In the genomic region with DNA sequence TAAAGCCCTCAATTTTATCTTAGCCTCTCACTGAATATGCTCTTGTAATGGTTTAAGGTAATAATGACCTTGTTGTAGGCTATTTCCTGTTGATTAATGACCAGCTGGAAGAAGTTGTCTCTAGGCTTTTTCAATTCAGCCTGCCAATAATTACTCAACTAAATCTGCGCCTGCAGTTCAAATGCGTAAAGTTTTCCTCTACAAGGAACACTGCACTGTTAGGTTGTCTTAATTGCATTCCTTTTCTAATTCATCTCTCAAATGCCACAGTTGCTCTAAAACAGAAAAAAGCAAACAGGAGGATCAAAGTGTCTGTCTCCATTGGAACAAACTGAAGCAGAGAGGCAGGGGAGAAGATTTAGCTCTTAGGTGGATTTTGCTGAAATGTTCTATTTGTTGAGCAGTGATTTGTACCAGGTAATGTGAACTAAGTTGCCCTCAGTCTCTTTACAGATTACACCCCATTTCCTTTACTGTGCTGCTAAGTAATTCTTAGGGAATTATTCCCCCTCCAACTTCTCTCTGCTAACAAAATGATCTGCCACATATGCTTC, we compare ENCODE assay signal across 12 cellular contexts.
DNase-seq lines count a peak whose midpoint lies in the region; ATAC-seq, FAIRE-seq and TF ChIP-seq lines count a peak whose summit lies in the region.
"Had no signal": no experiment of that assay in that cellular context is flagged by ENCODE, and none has a peak within 500 bp of the region (broad histone marks: within the 10 kb centered on the region; RNA-seq: fewer than 3 reads in every experiment).

No MANE protein-coding gene starts in this region.

- H3K4me3 ChIP-seq in kidney (ENCODE audit: low read length in 2 of 2) (peak overlapping the region; percentile 23 to 40), trophoblast cell (ENCODE audit: low read depth, low read length) (no peak overlapping the region)

- no peak overlapping the region for H4K12ac ChIP-seq in trophoblast cell (ENCODE audit: low read depth, low read length)

- ATAC-seq in WTC11 = no peak
- no peak for ATAC-seq in GM18909 (IDR thresholded peaks at IDR 0.05; ENCODE audit: poor library complexity, unreplicated experiment)
- no peak for ATAC-seq in activated CD4-positive, alpha-beta T cell treated with anti-CD3 and anti-CD28 coated beads for 36 hours
- no peak for ATAC-seq in GM19351 (IDR thresholded peaks at IDR 0.05; ENCODE audit: unreplicated experiment)

- no peaks in the 10 kb centered on the region for H3K9me3 ChIP-seq in kidney (ENCODE audit: control insufficient read depth in 1 of 2, low read length in 2 of 2)
- no peaks in the 10 kb centered on the region for H3K9me3 ChIP-seq in trophoblast cell (ENCODE audit: insufficient read depth, low read depth, low read length)

- CTCF ChIA-PET in WTC11 (lab: Charles Lee) = interaction anchor here (1.3 kb wide), 1 partner anchor 18 kb away, joined by 7 read pairs; no protein-coding TSS in a partner anchor
- CTCF ChIA-PET in activated CD4-positive, alpha-beta T cell treated with anti-CD3 and anti-CD28 coated beads for 36 hours (lab: Charles Lee) = interaction anchor here (0.9 to 1.5 kb wide), 2 partner anchors 10 to 19 kb away, joined by 3 to 6 read pairs; no protein-coding TSS in a partner anchor

- H3K27ac Mint-ChIP-seq in WTC11 = peak overlapping the region; percentile 99
- H3K27ac Mint-ChIP-seq in activated CD4-positive, alpha-beta T cell treated with anti-CD3 and anti-CD28 coated beads for 36 hours = no peak overlapping the region

- no peak overlapping the region for H2BK5ac ChIP-seq in trophoblast cell (ENCODE audit: low read depth, low read length, poor library complexity)

- no peak overlapping the region for H2BK12ac ChIP-seq in trophoblast cell (ENCODE audit: low read length)

- H3K36me3 Mint-ChIP-seq in WTC11 = peaks cover 9% of the 10 kb centered on the region
- no peaks in the 10 kb centered on the region for H3K36me3 Mint-ChIP-seq in activated CD4-positive, alpha-beta T cell treated with anti-CD3 and anti-CD28 coated beads for 36 hours (ENCODE audit: low read depth)

- no peak for TF ChIP-seq CTCF in WTC11 (IDR thresholded peaks at IDR 0.05)
- no peak for TF ChIP-seq CTCF in kidney (IDR thresholded peaks at IDR 0.05; ENCODE audit: borderline replicate concordance, extremely low read depth, insufficient read depth)

- H3K4me1 Mint-ChIP-seq in WTC11 = peaks cover 48% of the 10 kb centered on the region
- no peaks in the 10 kb centered on the region for H3K4me1 Mint-ChIP-seq in activated CD4-positive, alpha-beta T cell treated with anti-CD3 and anti-CD28 coated beads for 36 hours

- H4K91ac ChIP-seq in trophoblast cell (ENCODE audit: low read depth, low read length) = no peak overlapping the region

- H3K4me1 ChIP-seq in kidney (ENCODE audit: control insufficient read depth in 1 of 2, insufficient read depth in 1 of 2, low read depth in 1 of 2, low read length in 2 of 2) = peaks cover 5 to 12% of the 10 kb centered on the region in 2 donors
- H3K4me1 ChIP-seq in trophoblast cell (ENCODE audit: control insufficient read depth in 1 of 2, insufficient read depth in 2 of 2, low read length in 2 of 2) = peaks cover 7 to 22% of the 10 kb centered on the region in 2 experiments

- H3K9ac ChIP-seq in kidney (ENCODE audit: low read length in 2 of 2) (no peak overlapping the region), trophoblast cell (ENCODE audit: low read length) (no peak overlapping the region)

- H3K27ac ChIP-seq in kidney (ENCODE audit: low read depth in 2 of 2, low read length in 2 of 2) = peak overlapping the region; percentile 60 to 90
- H3K27ac ChIP-seq in trophoblast cell (ENCODE audit: low read depth, low read length) = peak overlapping the region; percentile 64

- H4K8ac ChIP-seq in trophoblast cell (ENCODE audit: low read depth, low read length) = no peak overlapping the region

- H3K18ac ChIP-seq in trophoblast cell (ENCODE audit: low read length) = no peak overlapping the region

- no peak overlapping the region for H2AK5ac ChIP-seq in trophoblast cell (ENCODE audit: low read length)

- no peak overlapping the region for H3K14ac ChIP-seq in trophoblast cell (ENCODE audit: low read length)

- H3K27me3 ChIP-seq in trophoblast cell (ENCODE audit: insufficient read depth, low read length) = no peaks in the 10 kb centered on the region

- no peak overlapping the region for H3K4ac ChIP-seq in trophoblast cell (ENCODE audit: low read depth, low read length)

- WGBS in trophoblast cell (ENCODE audit: extremely low coverage, insufficient coverage, insufficient read length) = no CpG with 5 or more reads among the region's 2 CpGs

- H3K9me3 Mint-ChIP-seq in WTC11 = peaks cover 10% of the 10 kb centered on the region
- peaks cover 2% of the 10 kb centered on the region for H3K9me3 Mint-ChIP-seq in activated CD4-positive, alpha-beta T cell treated with anti-CD3 and anti-CD28 coated beads for 36 hours (ENCODE audit: low read depth)

- H3K4me2 ChIP-seq in trophoblast cell (ENCODE audit: low read length) = no peak overlapping the region

- intact Hi-C loops in kidney (cut with DNase I) = no loop called here
- intact Hi-C loops in activated CD4-positive, alpha-beta T cell treated with anti-CD3 and anti-CD28 coated beads for 36 hours (cut with DNase I, micrococcal nuclease) = no loop called here

- no peak overlapping the region for H3K23ac ChIP-seq in trophoblast cell (ENCODE audit: low read length)

- H2BK120ac ChIP-seq in trophoblast cell (ENCODE audit: insufficient read depth, low read length, poor library complexity) = no peak overlapping the region

- H3K79me2 ChIP-seq in trophoblast cell (ENCODE audit: control insufficient read depth, insufficient read depth, low read length, poor library complexity) = peaks cover 2% of the 10 kb centered on the region

- H3K79me1 ChIP-seq in trophoblast cell (ENCODE audit: low read length) = peaks cover 11% of the 10 kb centered on the region

- peak; percentile 16 for DNase-seq in DMS153 treated with DMSO at 0.1 percent for 48 hours (lab: John Stamatoyannopoulos, UW; ENCODE audit: unreplicated experiment)
- DNase-seq in WTC11 (ENCODE audit: low spot score) = no peak
- DNase-seq in kidney = no peak
- no peak for DNase-seq in trophoblast cell
- DNase-seq in activated naive CD4-positive, alpha-beta T cell treated with anti-CD3 and anti-CD28 coated beads, Interleukin-2, amount 50 U/mL, for 16 hours = no peak
- DNase-seq in activated CD4-positive, alpha-beta T cell treated with anti-CD3 and anti-CD28 coated beads for 36 hours = no peak
- DNase-seq: activated CD4-positive, alpha-beta T cell treated with anti-CD3 and anti-CD28 coated beads, Interleukin-2, amount 50 U/mL, for 4 hours; DND-41; NK-92 treated with Interleukin-12 subunit alpha and Interleukin-12 subunit beta, amount 100 ng/mL, for 24 hours; SHP77 treated with DMSO at 0.1 percent for 48 hours had no signal

- H3K27me3 Mint-ChIP-seq in WTC11 (ENCODE audit: low read depth) = peaks cover 2% of the 10 kb centered on the region; the same call in 1 of the 2 replicates
- no peaks in the 10 kb centered on the region for H3K27me3 Mint-ChIP-seq in activated CD4-positive, alpha-beta T cell treated with anti-CD3 and anti-CD28 coated beads for 36 hours

- H3K36me3 ChIP-seq in kidney (ENCODE audit: control insufficient read depth in 1 of 2, insufficient read depth in 2 of 2, low read length in 2 of 2) = no peaks in the 10 kb centered on the region
- H3K36me3 ChIP-seq in trophoblast cell (ENCODE audit: control insufficient read depth in 1 of 2, insufficient read depth in 2 of 2, low read length in 2 of 2) = no peaks in the 10 kb centered on the region

- POLR2A ChIA-PET in WTC11 (lab: Charles Lee) = interaction anchor here (1.6 kb wide), 1 partner anchor 101 kb away, joined by 3 read pairs; no protein-coding TSS in a partner anchor
- POLR2A ChIA-PET in activated CD4-positive, alpha-beta T cell treated with anti-CD3 and anti-CD28 coated beads for 36 hours (lab: Charles Lee) = no interaction called here

- no peak overlapping the region for H3K4me3 Mint-ChIP-seq in WTC11
- no peak overlapping the region for H3K4me3 Mint-ChIP-seq in activated CD4-positive, alpha-beta T cell treated with anti-CD3 and anti-CD28 coated beads for 36 hours

- H2AFZ ChIP-seq in trophoblast cell (ENCODE audit: insufficient read depth, low read length, poor library complexity) = no peak overlapping the region

- no peak for FAIRE-seq in kidney (lab: Jason Lieb, UNC)

TF ChIP-seq in WTC11, 78 proteins besides CTCF, POLR2A, EP300 and RAD21 (continues in another document):
- TF ChIP-seq TEAD4 (CRISPR knock-in tag; IDR thresholded peaks at IDR 0.05) (no peak), NR3C1 (CRISPR knock-in tag; conservative IDR thresholded peaks at IDR 0.05; ENCODE audit: low read depth) (no peak), NR2C2 (CRISPR knock-in tag; IDR thresholded peaks at IDR 0.05) (no peak), MYBL2 (CRISPR knock-in tag; IDR thresholded peaks at IDR 0.05) (no peak), PRRX2 (CRISPR knock-in tag; IDR thresholded peaks at IDR 0.05) (no peak), ETV6 (CRISPR knock-in tag; IDR thresholded peaks at IDR 0.05) (no peak)
- TF ChIP-seq, protein P1, sequence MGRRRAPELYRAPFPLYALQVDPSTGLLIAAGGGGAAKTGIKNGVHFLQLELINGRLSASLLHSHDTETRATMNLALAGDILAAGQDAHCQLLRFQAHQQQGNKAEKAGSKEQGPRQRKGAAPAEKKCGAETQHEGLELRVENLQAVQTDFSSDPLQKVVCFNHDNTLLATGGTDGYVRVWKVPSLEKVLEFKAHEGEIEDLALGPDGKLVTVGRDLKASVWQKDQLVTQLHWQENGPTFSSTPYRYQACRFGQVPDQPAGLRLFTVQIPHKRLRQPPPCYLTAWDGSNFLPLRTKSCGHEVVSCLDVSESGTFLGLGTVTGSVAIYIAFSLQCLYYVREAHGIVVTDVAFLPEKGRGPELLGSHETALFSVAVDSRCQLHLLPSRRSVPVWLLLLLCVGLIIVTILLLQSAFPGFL (CRISPR knock-in tag; IDR thresholded peaks at IDR 0.05; ENCODE audit: borderline replicate concordance) = no peak
- TF ChIP-seq, protein P2, sequence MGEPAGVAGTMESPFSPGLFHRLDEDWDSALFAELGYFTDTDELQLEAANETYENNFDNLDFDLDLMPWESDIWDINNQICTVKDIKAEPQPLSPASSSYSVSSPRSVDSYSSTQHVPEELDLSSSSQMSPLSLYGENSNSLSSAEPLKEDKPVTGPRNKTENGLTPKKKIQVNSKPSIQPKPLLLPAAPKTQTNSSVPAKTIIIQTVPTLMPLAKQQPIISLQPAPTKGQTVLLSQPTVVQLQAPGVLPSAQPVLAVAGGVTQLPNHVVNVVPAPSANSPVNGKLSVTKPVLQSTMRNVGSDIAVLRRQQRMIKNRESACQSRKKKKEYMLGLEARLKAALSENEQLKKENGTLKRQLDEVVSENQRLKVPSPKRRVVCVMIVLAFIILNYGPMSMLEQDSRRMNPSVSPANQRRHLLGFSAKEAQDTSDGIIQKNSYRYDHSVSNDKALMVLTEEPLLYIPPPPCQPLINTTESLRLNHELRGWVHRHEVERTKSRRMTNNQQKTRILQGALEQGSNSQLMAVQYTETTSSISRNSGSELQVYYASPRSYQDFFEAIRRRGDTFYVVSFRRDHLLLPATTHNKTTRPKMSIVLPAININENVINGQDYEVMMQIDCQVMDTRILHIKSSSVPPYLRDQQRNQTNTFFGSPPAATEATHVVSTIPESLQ (CRISPR knock-in tag; IDR thresholded peaks at IDR 0.05) = no peak
